In the genomic region with DNA sequence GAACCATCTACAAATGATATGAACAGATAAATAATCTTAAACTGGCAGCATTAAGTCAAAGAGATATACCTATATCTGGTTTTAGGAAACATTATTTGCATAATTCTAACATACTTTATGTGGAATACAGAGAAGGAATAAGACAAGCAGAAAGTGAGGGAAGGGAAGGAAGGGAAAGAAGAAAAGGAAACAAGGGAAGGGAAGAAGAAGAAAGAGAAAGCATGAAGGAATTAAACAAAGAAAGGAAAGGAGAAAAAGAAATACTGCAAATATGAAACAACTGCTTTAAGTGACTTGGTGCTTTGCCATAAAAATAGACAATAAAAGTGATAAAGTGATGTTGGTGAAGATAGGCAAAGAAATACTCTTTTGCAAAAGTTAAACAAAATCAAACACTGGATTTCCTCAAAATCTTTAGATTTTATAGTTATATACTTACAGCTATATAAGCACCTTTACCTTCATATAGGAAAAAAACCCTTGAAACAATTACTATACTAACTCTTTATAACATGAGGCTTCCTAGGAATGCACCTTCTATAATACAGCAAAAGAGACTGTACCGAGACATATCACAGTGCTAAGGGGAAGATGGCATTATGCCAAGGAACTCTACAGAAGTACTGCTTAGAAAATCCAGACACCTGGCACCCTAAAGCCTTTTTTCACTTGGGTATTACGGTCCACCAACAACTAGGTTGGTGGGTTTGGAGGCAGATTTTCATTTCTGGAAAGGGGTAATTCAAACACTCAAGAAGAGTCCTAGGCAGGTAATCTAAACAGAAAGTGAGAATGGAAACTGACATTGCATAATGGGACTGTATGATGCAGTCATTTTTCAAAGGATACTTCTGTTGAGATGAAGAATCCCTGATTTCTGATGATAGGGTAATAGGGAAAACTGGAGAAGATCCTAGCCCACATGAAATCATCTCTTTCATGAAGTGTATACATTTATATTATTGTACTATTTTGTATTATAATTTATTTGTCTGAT, we compare ENCODE assay signal across 11 cellular contexts. TPM values are rescaled to one million over a fixed set of nuclear protein-coding genes. Genes with fewer than 3 reads are reported as not detected.
DNase-seq lines count a peak whose midpoint lies in the region; ATAC-seq, FAIRE-seq and TF ChIP-seq lines count a peak whose summit lies in the region.
"Had no signal": no experiment of that assay in that cellular context is flagged by ENCODE, and none has a peak within 500 bp of the region (broad histone marks: within the 10 kb centered on the region; RNA-seq: fewer than 3 reads in every experiment).

No MANE protein-coding gene starts in this region.

- peak; percentile 15 for FAIRE-seq in small intestine (lab: Jason Lieb, UNC)

- intact Hi-C loops in Right ventricle myocardium superior (cut with DNase I) = no loop called here

- peaks cover 0 to 12% of the 10 kb centered on the region in 2 donors for H3K4me1 ChIP-seq in right atrium auricular region
- no peaks in the 10 kb centered on the region for H3K4me1 ChIP-seq in small intestine (ENCODE audit: control insufficient read depth in 2 of 2, insufficient read depth in 1 of 2, low read depth in 1 of 2, low read length in 1 of 2)
- H3K4me1 ChIP-seq: parathyroid adenoma had no signal

- H3K4me3 Mint-ChIP-seq in T-cell = no peak overlapping the region
- H3K4me3 Mint-ChIP-seq: activated T-helper 1 cell treated with anti-CD3 and anti-CD28 coated beads, Interleukin-12 subunit alpha, Interleukin-12 subunit beta, Interleukin-2, Interleukin-4 antibody, amounts not matched to agents 30 ng/mL and 10 ng/mL and 1 ng/mL, durations not matched to agents 14 hours and 24 hours and 36 hours had no signal

- DNase-seq in Right ventricle myocardium superior (no peak), right atrium auricular region (ENCODE audit: low spot score) (no peak), NCI-H1092 treated with DMSO at 0.1 percent for 48 hours (lab: John Stamatoyannopoulos, UW) (peak; percentile 56), small intestine (peak; percentile 13), T-cell (no peak)
- DNase-seq: MG63 had no signal

- peaks cover 47% of the 10 kb centered on the region for H3K36me3 Mint-ChIP-seq in T-cell

- H3K9me3 ChIP-seq in right atrium auricular region (peaks cover 0 to 6% of the 10 kb centered on the region in 2 donors), small intestine (ENCODE audit: control insufficient read depth, low read depth) (no peaks in the 10 kb centered on the region)
- H3K9me3 ChIP-seq: MG63 had no signal

- H3K27ac ChIP-seq in right atrium auricular region (no peak overlapping the region), VCaP (peak overlapping the region; percentile 30), small intestine (ENCODE audit: low read depth in 1 of 2, low read length in 1 of 2) (no peak overlapping the region)
- H3K27ac ChIP-seq: parathyroid adenoma had no signal

- POLR2A ChIA-PET in T-cell (lab: Charles Lee) = no interaction called here

- no peak overlapping the region for H3K4me3 ChIP-seq in right atrium auricular region
- H3K4me3 ChIP-seq in small intestine (ENCODE audit: low read depth in 1 of 2, low read length in 2 of 2) = no peak overlapping the region
- H3K4me3 ChIP-seq: MG63 had no signal

- 12 to 40% (median 20%) methylated on average over 2 of the region's 2 CpGs for WGBS in small intestine, 3 donors

- no peaks in the 10 kb centered on the region for H3K27me3 Mint-ChIP-seq in T-cell

- H3K27me3 ChIP-seq in right atrium auricular region (no peaks in the 10 kb centered on the region), small intestine (ENCODE audit: control insufficient read depth in 2 of 2, insufficient read depth in 2 of 2, low read length in 2 of 2) (no peaks in the 10 kb centered on the region)
- H3K27me3 ChIP-seq: MG63 had no signal

- TF ChIP-seq CTCF in right atrium auricular region (IDR thresholded peaks at IDR 0.05) (no peak), VCaP (conservative IDR thresholded peaks at IDR 0.05) (no peak)

- ATAC-seq in Right ventricle myocardium superior (ENCODE audit: poor library complexity) = peak; percentile 73
- no peak for ATAC-seq in HG02759 (IDR thresholded peaks at IDR 0.05; ENCODE audit: unreplicated experiment)
- ATAC-seq in T-cell (replicated peaks in 1 of 4) = no peak
- ATAC-seq in GM21723 (IDR thresholded peaks at IDR 0.05; ENCODE audit: unreplicated experiment) = no peak

- peaks cover 7 to 23% (median 13%) of the 10 kb centered on the region in 3 donors for H3K9me3 Mint-ChIP-seq in T-cell

- H3K36me3 ChIP-seq in right atrium auricular region (peaks cover 10% of the 10 kb centered on the region), small intestine (ENCODE audit: control insufficient read depth in 2 of 2, insufficient read depth in 2 of 2, low read length in 2 of 2) (no peaks in the 10 kb centered on the region)

- CTCF ChIA-PET in T-cell (lab: Charles Lee) = interaction anchor here in 1 of 2 donors (0.6 kb wide), 1 partner anchor 75 kb away, joined by 3 read pairs; no protein-coding TSS in a partner anchor

- peaks cover 8 to 13% (median 10%) of the 10 kb centered on the region in 3 donors for H3K4me1 Mint-ChIP-seq in T-cell

- H3K27ac Mint-ChIP-seq in T-cell = no peak overlapping the region
- H3K27ac Mint-ChIP-seq: activated T-helper 1 cell treated with anti-CD3 and anti-CD28 coated beads, Interleukin-12 subunit alpha, Interleukin-12 subunit beta, Interleukin-2, Interleukin-4 antibody, amounts not matched to agents 30 ng/mL and 10 ng/mL and 1 ng/mL, durations not matched to agents 14 hours and 24 hours and 36 hours had no signal

RNA-seq across cellular contexts. Expression of gene SCMH1, which starts 19.8 kb away (rescaled TPM):
- 38.0 TPM for total RNA-seq in Right ventricle myocardium superior
- total RNA-seq in right atrium auricular region = 10 to 100 TPM; 50.1 to 62.5 TPM
- 10 to 100 TPM; 14.5 to 23.2 (median 22.5) TPM for polyA plus RNA-seq in small intestine
- 10 to 100 TPM; 14.8 to 24.2 (median 19.6) TPM for total RNA-seq in T-cell

Comparison
In these comparisons a context has a peak if more than half of its experiments do, and no peak if none do; other contexts are left out.
1. DNase-seq: peak in NCI-H1092 treated with DMSO at 0.1 percent for 48 hours (single experiment) and small intestine (single experiment); none in Right ventricle myocardium superior (single experiment), right atrium auricular region (single experiment) and T-cell (0 of 34).